In genomic region chr1:165597883-165598675, GRCh38 we compare ENCODE assay signal across 8 cellular contexts. TPM values are rescaled to one million over a fixed set of nuclear protein-coding genes. Genes with fewer than 3 reads are reported as not detected.
DNase-seq lines count a peak whose midpoint lies in the region; ATAC-seq lines count a peak whose summit lies in the region.

No MANE protein-coding gene starts in this region.

- H3K9me3 ChIP-seq in mucosa of stomach (ENCODE audit: control insufficient read depth, low read length): no peaks in the 10 kb centered on the region

- no peaks in the 10 kb centered on the region for H3K36me3 Mint-ChIP-seq in IgD-negative memory B cell
- no peaks in the 10 kb centered on the region for H3K36me3 Mint-ChIP-seq in activated T-cell treated with anti-CD3 and anti-CD28 coated beads, Interleukin-2, amount 50 U/mL, for 4 hours (ENCODE audit: insufficient read depth)

- DNase-seq in DMS114 treated with DMSO at 0.1 percent for 48 hours (lab: John Stamatoyannopoulos, UW; ENCODE audit: unreplicated experiment) (peak; percentile 90), OCI-M1 (lab: John Stamatoyannopoulos, UW) (peak; percentile 97)
- DNase-seq in activated T-cell treated with anti-CD3 and anti-CD28 coated beads, Interleukin-2, amount 50 U/mL, for 4 hours: peak; percentile 90
- DNase-seq in stimulated activated CD8-positive, alpha-beta memory T cell treated with anti-CD3 and anti-CD28 coated beads, Interleukin-4, amount 100 ng/mL, for 48 hours: peak; percentile 97

- H3K4me1 Mint-ChIP-seq in IgD-negative memory B cell: peaks cover 11 to 19% (median 17%) of the 10 kb centered on the region in 3 donors
- peaks cover 28% of the 10 kb centered on the region for H3K4me1 Mint-ChIP-seq in activated T-cell treated with anti-CD3 and anti-CD28 coated beads, Interleukin-2, amount 50 U/mL, for 4 hours (ENCODE audit: low read depth)

- peak overlapping the region; percentile 86 to 95 (median 90) for H3K4me3 Mint-ChIP-seq in IgD-negative memory B cell
- H3K4me3 Mint-ChIP-seq in activated T-cell treated with anti-CD3 and anti-CD28 coated beads, Interleukin-2, amount 50 U/mL, for 4 hours: peak overlapping the region; percentile 89

- peak overlapping the region; percentile 70 to 96 (median 80) for H3K27ac Mint-ChIP-seq in IgD-negative memory B cell

- no peaks in the 10 kb centered on the region for H3K9me3 Mint-ChIP-seq in IgD-negative memory B cell
- no peaks in the 10 kb centered on the region for H3K9me3 Mint-ChIP-seq in activated T-cell treated with anti-CD3 and anti-CD28 coated beads, Interleukin-2, amount 50 U/mL, for 4 hours

- H3K27me3 Mint-ChIP-seq in IgD-negative memory B cell: peaks cover 28% of the 10 kb centered on the region
- H3K27me3 Mint-ChIP-seq in activated T-cell treated with anti-CD3 and anti-CD28 coated beads, Interleukin-2, amount 50 U/mL, for 4 hours (ENCODE audit: low read depth): peaks cover 33% of the 10 kb centered on the region

- peak overlapping the region; percentile 91 for H3K9ac ChIP-seq in mucosa of stomach (ENCODE audit: low read length)

- peaks cover 14% of the 10 kb centered on the region for H3K27me3 ChIP-seq in mucosa of stomach (ENCODE audit: control insufficient read depth, insufficient read depth, low read length)

- ATAC-seq in GM21576 (IDR thresholded peaks at IDR 0.05; ENCODE audit: unreplicated experiment) (peak; percentile 98), esophagus mucosa (peak; percentile 95)
- peak; percentile 98 to 99 for ATAC-seq in activated T-cell treated with anti-CD3 and anti-CD28 coated beads, Interleukin-2, amount 50 U/mL, for 4 hours

- peaks cover 8% of the 10 kb centered on the region for H3K4me1 ChIP-seq in mucosa of stomach (ENCODE audit: control insufficient read depth, insufficient read depth, low read length)

- H3K4me3 ChIP-seq in mucosa of stomach (ENCODE audit: low read length): peak overlapping the region; percentile 66

- H3K36me3 ChIP-seq in mucosa of stomach (ENCODE audit: control insufficient read depth, insufficient read depth, low read length): no peaks in the 10 kb centered on the region

RNA-seq across cellular contexts. Expression of gene MGST3, which starts 33.0 kb away (rescaled TPM):
- polyA plus RNA-seq in IgD-negative memory B cell: 90.2 TPM
- total RNA-seq in activated T-cell treated with anti-CD3 and anti-CD28 coated beads, Interleukin-2, amount 50 U/mL, for 4 hours: 10 to 100 TPM in 2 of 3 donors, 1 to 10 TPM in 1; 7.3 to 12.8 (median 11.5) TPM
- total RNA-seq in esophagus mucosa: 58.9 TPM

RNA-seq across cellular contexts. Expression of gene LRRC52, which starts 54.3 kb away (rescaled TPM):
- polyA plus RNA-seq in IgD-negative memory B cell: not detected
- not detected for total RNA-seq in activated T-cell treated with anti-CD3 and anti-CD28 coated beads, Interleukin-2, amount 50 U/mL, for 4 hours
- total RNA-seq in esophagus mucosa: not detected

Comparison
In these comparisons a context has a peak if more than half of its experiments do, and no peak if none do; other contexts are left out.
1. Peak in every context shown above with its lines: DNase-seq, ATAC-seq and H3K4me3 ChIP-seq.